9 cellular contexts compared by ENCODE assay signal in genomic region chr10:3091346-3091787, GRCh38. TPM values are rescaled to one million over a fixed set of nuclear protein-coding genes. Genes with fewer than 3 reads are reported as not detected.
DNase-seq lines count a peak whose midpoint lies in the region; ATAC-seq and TF ChIP-seq lines count a peak whose summit lies in the region.
"Had no signal": no experiment of that assay in that cellular context is flagged by ENCODE, and none has a peak within 500 bp of the region (broad histone marks: within the 10 kb centered on the region; RNA-seq: fewer than 3 reads in every experiment).

No MANE protein-coding gene starts in this region.

- no peak for DNase-seq in CD4-positive, alpha-beta T cell
- peak; percentile 75 for DNase-seq in LoVo (ENCODE audit: low spot score)
- DNase-seq in MCF 10A (ENCODE audit: unreplicated experiment) = peak; percentile 98
- DNase-seq in mucosa of gallbladder (ENCODE audit: low spot score) = peak; percentile 68
- DNase-seq in nucleus accumbens (lab: John Stamatoyannopoulos, UW) = no peak
- DNase-seq in H7 = no peak
- DNase-seq in CD1c-positive myeloid dendritic cell (ENCODE audit: extremely low spot score) = no peak
- DNase-seq: NCI-H524 treated with DMSO at 0.1 percent for 48 hours had no signal

- H3K27me3 Mint-ChIP-seq in CD4-positive, alpha-beta T cell = no peaks in the 10 kb centered on the region
- no peaks in the 10 kb centered on the region for H3K27me3 Mint-ChIP-seq in MCF 10A (ENCODE audit: insufficient read depth, unreplicated experiment)

- BruUV-seq in MCF 10A (replicated peaks; lab: Mats Ljungman, UMichigan) = no TSS peak

- TF ChIP-seq CTCF in CD4-positive, alpha-beta T cell (IDR thresholded peaks at IDR 0.05) = no peak
- no peak for TF ChIP-seq CTCF in MCF 10A (IDR thresholded peaks at IDR 0.05; ENCODE audit: unreplicated experiment)

- no peak for ATAC-seq in CD4-positive, alpha-beta T cell (ENCODE audit: poor library complexity)
- ATAC-seq in HG02840 (IDR thresholded peaks at IDR 0.05; ENCODE audit: low FRiP score, unreplicated experiment) = no peak

- H3K36me3 Mint-ChIP-seq in CD4-positive, alpha-beta T cell (ENCODE audit: low read depth) = peaks cover 26% of the 10 kb centered on the region
- peaks cover 5% of the 10 kb centered on the region for H3K36me3 Mint-ChIP-seq in MCF 10A (ENCODE audit: insufficient read depth, unreplicated experiment)

- H3K4me3 Mint-ChIP-seq in CD4-positive, alpha-beta T cell = peak overlapping the region; percentile 27
- H3K4me3 Mint-ChIP-seq in MCF 10A (ENCODE audit: unreplicated experiment) = peak overlapping the region; percentile 61

- H3K27ac ChIP-seq in CD4-positive, alpha-beta T cell (ENCODE audit: low read depth, low read length) = no peak overlapping the region

- peaks cover 1% of the 10 kb centered on the region; the same call in 1 of the 2 replicates for H3K36me3 ChIP-seq in H7 (replicated peaks; ENCODE audit: control insufficient read depth, insufficient read depth, low read length)

- H3K9me3 ChIP-seq in CD4-positive, alpha-beta T cell (ENCODE audit: control insufficient read depth, low read length) = no peaks in the 10 kb centered on the region

- peak overlapping the region; percentile 39 for H3K27ac Mint-ChIP-seq in CD4-positive, alpha-beta T cell
- H3K27ac Mint-ChIP-seq in MCF 10A (ENCODE audit: low read depth, unreplicated experiment) = peak overlapping the region; percentile 94

- H3K4me3 ChIP-seq in H7 (ENCODE audit: insufficient read depth, low read depth, low read length) = no peak overlapping the region

- CTCF ChIA-PET in CD4-positive, alpha-beta T cell (lab: Charles Lee) = no interaction called here
- CTCF ChIA-PET in MCF 10A (lab: Yijun Ruan, JAX) = interaction anchor here (0.9 to 2.2 kb wide), 9 partner anchors 8 to 47 kb away, joined by 3 to 7 read pairs (median 4); no protein-coding TSS in a partner anchor

- intact Hi-C loops in CD4-positive, alpha-beta T cell (cut with DNase I, micrococcal nuclease) = no loop called here
- intact Hi-C loops in MCF 10A (cut with micrococcal nuclease) = loop anchor here (1.0 kb wide), 1 partner anchor 23 kb away; no protein-coding TSS in a partner anchor

- POLR2A ChIA-PET in CD4-positive, alpha-beta T cell (lab: Charles Lee) = no interaction called here
- POLR2A ChIA-PET in MCF 10A (lab: Yijun Ruan, JAX) = interaction anchor here (1.0 to 4.5 kb wide), 13 partner anchors 8 to 81 kb away, joined by 3 to 86 read pairs (median 11); partner anchors contain the start of genes PFKP and PITRM1

- no peaks in the 10 kb centered on the region for H3K27me3 ChIP-seq in CD4-positive, alpha-beta T cell (ENCODE audit: control insufficient read depth, insufficient read depth, low read length)
- H3K27me3 ChIP-seq in H7 (ENCODE audit: control insufficient read depth, insufficient read depth, low read length) = no peaks in the 10 kb centered on the region

- H3K4me1 Mint-ChIP-seq in CD4-positive, alpha-beta T cell (ENCODE audit: low read depth) = peaks cover 54% of the 10 kb centered on the region
- peaks cover 51% of the 10 kb centered on the region for H3K4me1 Mint-ChIP-seq in MCF 10A (ENCODE audit: insufficient read depth, unreplicated experiment)

- no peaks in the 10 kb centered on the region for H3K9me3 Mint-ChIP-seq in CD4-positive, alpha-beta T cell
- no peaks in the 10 kb centered on the region for H3K9me3 Mint-ChIP-seq in MCF 10A (ENCODE audit: unreplicated experiment)

RNA-seq across cellular contexts. Expression of gene PFKP, which starts 24.0 kb away (rescaled TPM):
- 10 to 100 TPM; 32.2 to 38.9 TPM for total RNA-seq in CD4-positive, alpha-beta T cell
- 164 and 186 TPM in 2 replicates for total RNA-seq in MCF 10A (2022)
- total RNA-seq in mucosa of gallbladder = 109 TPM
- total RNA-seq in H7 (2014; rRNA removed; shearing (Covaris generic)) = 104 and 120 TPM in 2 replicates

Comparison
In these comparisons a context has a peak if more than half of its experiments do, and no peak if none do; other contexts are left out.
1. DNase-seq: peak in LoVo (single experiment), MCF 10A (single experiment) and mucosa of gallbladder (single experiment); none in CD4-positive, alpha-beta T cell (0 of 10), nucleus accumbens (0 of 56), H7 (single experiment) and CD1c-positive myeloid dendritic cell (single experiment).